Comparison of ENCODE assay signal across 29 cellular contexts in genomic region chr20:58289143-58289542, GRCh38.
"Had no signal": no experiment of that assay in that cellular context is flagged by ENCODE, and none has a peak within 500 bp of the region (broad histone marks: within the 10 kb centered on the region; RNA-seq: fewer than 3 reads in every experiment).

No MANE protein-coding gene starts in this region.

- H3K9me3 ChIP-seq: psoas muscle, right lobe of liver, sigmoid colon, stomach, thoracic aorta, thyroid gland, tibial nerve, upper lobe of left lung, vagina had no signal

- H3K27ac ChIP-seq: neural progenitor cell, parathyroid adenoma, psoas muscle, right lobe of liver, sigmoid colon, stomach, thoracic aorta, thyroid gland, tibial nerve, upper lobe of left lung, vagina had no signal

- H3K4me3 Mint-ChIP-seq: naive thymus-derived CD4-positive, alpha-beta T cell; natural killer cell; nephron; neural progenitor cell; stimulated activated effector memory CD8-positive, alpha-beta T cell treated with anti-CD3 and anti-CD28 coated beads, Interleukin-12 subunit alpha, Interleukin-12 subunit beta, amount 100 ng/mL, for 72 hours; stimulated activated naive B cell treated with anti-CD40 and anti-IgM and Interleukin-4, amounts not matched to agents 10 μg/mL and 1 μg/mL and 100 μg/mL, for 72 hours; stimulated activated naive CD8-positive, alpha-beta T cell treated with anti-CD3 and anti-CD28 coated beads, Interleukin-15, Interleukin-2, amounts not matched to agents 100 ng/mL and 50 ng/mL, for 24 hours had no signal

- H3K4me3 ChIP-seq: neural progenitor cell, psoas muscle, right lobe of liver, sigmoid colon, stomach, thoracic aorta, thyroid gland, tibial nerve, upper lobe of left lung, vagina had no signal

- H3K36me3 ChIP-seq: neural progenitor cell, right lobe of liver, thyroid gland had no signal

- FAIRE-seq: small intestine, urothelium cell line had no signal

- H3K36me3 Mint-ChIP-seq: natural killer cell; stimulated activated effector memory CD8-positive, alpha-beta T cell treated with anti-CD3 and anti-CD28 coated beads, Interleukin-12 subunit alpha, Interleukin-12 subunit beta, amount 100 ng/mL, for 72 hours had no signal

- H3K27ac Mint-ChIP-seq: natural killer cell; nephron; neural progenitor cell; progenitor cell of endocrine pancreas; stimulated activated effector memory CD8-positive, alpha-beta T cell treated with anti-CD3 and anti-CD28 coated beads, Interleukin-12 subunit alpha, Interleukin-12 subunit beta, amount 100 ng/mL, for 72 hours; stimulated activated naive B cell treated with anti-CD40 and anti-IgM and Interleukin-4, amounts not matched to agents 10 μg/mL and 1 μg/mL and 100 μg/mL, for 72 hours; stimulated activated naive CD8-positive, alpha-beta T cell treated with anti-CD3 and anti-CD28 coated beads, Interleukin-15, Interleukin-2, amounts not matched to agents 100 ng/mL and 50 ng/mL, for 24 hours had no signal

- H3K27me3 Mint-ChIP-seq: naive thymus-derived CD4-positive, alpha-beta T cell; progenitor cell of endocrine pancreas; stimulated activated naive B cell treated with anti-CD40 and anti-IgM and Interleukin-4, amounts not matched to agents 10 μg/mL and 1 μg/mL and 100 μg/mL, for 72 hours; stimulated activated naive CD8-positive, alpha-beta T cell treated with anti-CD3 and anti-CD28 coated beads, Interleukin-15, Interleukin-2, amounts not matched to agents 100 ng/mL and 50 ng/mL, for 24 hours had no signal

- H3K27me3 ChIP-seq: neural progenitor cell, right lobe of liver, sigmoid colon, stomach, thyroid gland, tibial nerve, upper lobe of left lung, vagina had no signal

- H3K4me1 ChIP-seq: parathyroid adenoma, psoas muscle, right lobe of liver, sigmoid colon, stomach, thyroid gland, tibial nerve, vagina had no signal

- DNase-seq: naive thymus-derived CD4-positive, alpha-beta T cell; natural killer cell; nucleus accumbens; posterior cingulate gyrus; psoas muscle; right cardiac atrium; right lobe of liver; sigmoid colon; small intestine; stimulated activated CD4-positive, alpha-beta T cell treated with anti-CD3 and anti-CD28 coated beads, Interleukin-15, amount 100 ng/mL, for 24 hours; stimulated activated CD4-positive, alpha-beta T cell treated with anti-CD3 and anti-CD28 coated beads, Interleukin-2, amount 100 ng/mL, for 24 hours; stimulated activated CD4-positive, alpha-beta T cell treated with anti-CD3 and anti-CD28 coated beads, Interleukin-2, amount 100 ng/mL, for 48 hours; stimulated activated CD4-positive, alpha-beta T cell treated with anti-CD3 and anti-CD28 coated beads, Interleukin-4, amount 100 ng/mL, for 24 hours; stimulated activated naive B cell treated with anti-CD40 and anti-IgM and Interleukin-4, amounts not matched to agents 10 μg/mL and 1 μg/mL and 100 μg/mL, for 72 hours; stimulated activated naive CD4-positive, alpha-beta T cell treated with Interleukin-2 at 50 U/mL for 16 hours; stomach; thyroid gland; trophoblast cell; upper lobe of left lung had no signal

- ATAC-seq: naive thymus-derived CD4-positive, alpha-beta T cell; natural killer cell; psoas muscle; right cardiac atrium; right lobe of liver; stimulated activated effector memory CD8-positive, alpha-beta T cell treated with anti-CD3 and anti-CD28 coated beads, Interleukin-12 subunit alpha, Interleukin-12 subunit beta, amount 100 ng/mL, for 72 hours; stimulated activated naive B cell treated with anti-CD40 and anti-IgM and Interleukin-4, amounts not matched to agents 10 μg/mL and 1 μg/mL and 100 μg/mL, for 72 hours had no signal

- H3K9me3 Mint-ChIP-seq: natural killer cell; neural progenitor cell; stimulated activated effector memory CD8-positive, alpha-beta T cell treated with anti-CD3 and anti-CD28 coated beads, Interleukin-12 subunit alpha, Interleukin-12 subunit beta, amount 100 ng/mL, for 72 hours; stimulated activated naive CD8-positive, alpha-beta T cell treated with anti-CD3 and anti-CD28 coated beads, Interleukin-15, Interleukin-2, amounts not matched to agents 100 ng/mL and 50 ng/mL, for 24 hours had no signal

- H3K4me1 Mint-ChIP-seq: nephron had no signal
